Comparison of ENCODE assay signal across 2 cellular contexts in genomic region chr4:80104927-80105326, GRCh38.
TF ChIP-seq lines count a peak whose summit lies in the region.

No MANE protein-coding gene starts in this region.

TF ChIP-seq in liver, 16 proteins besides CTCF, POLR2A, EP300 and RAD21 (continued from another document):
- TF ChIP-seq SP1 (IDR thresholded peaks at IDR 0.05) (peak; percentile 20), HNF4A (conservative IDR thresholded peaks at IDR 0.05) (peak in 1 of 2 donors; percentile 25)

TF ChIP-seq in HepG2, 621 proteins besides CTCF, POLR2A, EP300 and RAD21 (continued from another document):
- no peak for TF ChIP-seq FUBP1 (CRISPR knock-in tag; IDR thresholded peaks at IDR 0.05; ENCODE audit: borderline replicate concordance)
- no peak for TF ChIP-seq TBL1XR1 (IDR thresholded peaks at IDR 0.05; ENCODE audit: borderline replicate concordance, low read length, partially characterized antibody)
- TF ChIP-seq ZFX (CRISPR knock-in tag; IDR thresholded peaks at IDR 0.05; ENCODE audit: low read depth), result no peak
- no peak for TF ChIP-seq MATR3 (CRISPR knock-in tag; IDR thresholded peaks at IDR 0.05)
- TF ChIP-seq GATA4 (IDR thresholded peaks at IDR 0.05; ENCODE audit: borderline replicate concordance, low read depth), result no peak
- no peak for TF ChIP-seq ZNF616 (CRISPR knock-in tag; IDR thresholded peaks at IDR 0.05; ENCODE audit: low read depth)
- TF ChIP-seq SETDB1 (CRISPR knock-in tag; IDR thresholded peaks at IDR 0.05; ENCODE audit: borderline replicate concordance), result no peak
- no peak for TF ChIP-seq ETV6 (CRISPR knock-in tag; conservative IDR thresholded peaks at IDR 0.05)
- TF ChIP-seq ETS1 (CRISPR knock-in tag; IDR thresholded peaks at IDR 0.05), result no peak
- no peak for TF ChIP-seq ZNF281 (CRISPR knock-in tag; IDR thresholded peaks at IDR 0.05; ENCODE audit: borderline replicate concordance)
- no peak for TF ChIP-seq TBP (CRISPR knock-in tag; IDR thresholded peaks at IDR 0.05)
- TF ChIP-seq GABPA (IDR thresholded peaks at IDR 0.05; ENCODE audit: low read depth, low read length), result no peak
- TF ChIP-seq GABPA (CRISPR knock-in tag; IDR thresholded peaks at IDR 0.05; ENCODE audit: low read depth), result no peak
- no peak for TF ChIP-seq ZFAT (CRISPR knock-in tag; conservative IDR thresholded peaks at IDR 0.05)
